8 cellular contexts compared by ENCODE assay signal in the genomic region with DNA sequence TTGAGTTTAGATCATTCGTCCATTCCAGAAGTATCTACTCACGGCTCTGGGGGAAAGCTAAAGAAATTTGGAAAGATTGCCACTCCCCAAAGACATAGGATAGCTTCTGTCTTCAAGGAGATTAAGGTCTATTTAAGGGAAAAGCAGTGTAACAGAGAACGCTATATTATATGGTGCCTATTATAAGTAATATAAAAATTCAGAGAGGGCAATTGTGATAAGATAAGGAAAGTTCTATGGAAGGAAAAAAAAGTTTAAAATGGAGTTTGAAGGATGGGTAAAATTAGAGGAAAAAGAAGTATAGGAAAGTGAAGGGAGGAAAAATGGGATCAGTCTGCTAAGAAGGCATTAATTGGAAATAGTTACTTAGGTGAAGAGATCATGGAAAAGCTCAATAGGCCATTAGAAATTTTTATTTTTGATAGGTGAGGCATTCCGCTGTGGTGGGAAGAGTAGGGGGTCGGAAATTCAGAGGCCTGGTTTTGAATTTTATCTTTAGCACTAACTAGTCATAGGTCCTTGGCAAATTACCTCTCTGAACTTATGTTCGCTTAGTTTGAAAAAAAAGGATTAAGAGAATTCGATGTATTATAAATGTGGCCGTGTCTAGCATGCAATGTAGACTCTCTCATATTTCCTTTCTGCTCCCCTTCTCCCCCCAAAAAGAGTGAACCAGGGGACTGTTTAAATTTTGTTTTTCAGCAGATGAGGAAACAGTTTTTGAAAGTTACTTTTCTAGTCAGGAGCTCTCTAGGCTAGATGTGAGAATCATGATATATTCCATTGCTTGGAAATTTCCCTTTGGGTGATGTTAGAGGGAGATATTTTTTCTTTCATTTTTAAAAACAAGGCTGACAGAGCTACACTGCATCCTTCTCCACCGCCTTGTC. TPM values are rescaled to one million over a fixed set of nuclear protein-coding genes. Genes with fewer than 3 reads are reported as not detected.
DNase-seq lines count a peak whose midpoint lies in the region; ATAC-seq, FAIRE-seq and TF ChIP-seq lines count a peak whose summit lies in the region.

No MANE protein-coding gene starts in this region.

- peak overlapping the region; percentile 59 to 88 for H3K9ac ChIP-seq in kidney (ENCODE audit: low read length in 2 of 2)

- H3K27me3 Mint-ChIP-seq in activated CD4-positive, alpha-beta T cell treated with anti-CD3 and anti-CD28 coated beads, Interleukin-2, amount 10 ng/mL, durations not matched to agents 24 days and 14 days = no peaks in the 10 kb centered on the region
- peaks cover 2% of the 10 kb centered on the region for H3K27me3 Mint-ChIP-seq in activated naive CD8-positive, alpha-beta T cell treated with anti-CD3 and anti-CD28 coated beads, Interleukin-2, amount 10 ng/mL, durations not matched to agents 7 days and 5 days

- H3K9me3 ChIP-seq in kidney (ENCODE audit: control insufficient read depth in 1 of 2, low read length in 2 of 2) = no peaks in the 10 kb centered on the region
- no peaks in the 10 kb centered on the region for H3K9me3 ChIP-seq in testis

- peaks cover 0 to 8% of the 10 kb centered on the region in 2 donors for H3K4me1 ChIP-seq in kidney (ENCODE audit: control insufficient read depth in 1 of 2, insufficient read depth in 1 of 2, low read depth in 1 of 2, low read length in 2 of 2)
- peaks cover 11% of the 10 kb centered on the region for H3K4me1 ChIP-seq in testis

- TF ChIP-seq CTCF in kidney (IDR thresholded peaks at IDR 0.05; ENCODE audit: borderline replicate concordance, extremely low read depth, insufficient read depth) = no peak
- TF ChIP-seq CTCF in testis (IDR thresholded peaks at IDR 0.05) = no peak

- peak overlapping the region; percentile 97 for H3K27ac Mint-ChIP-seq in activated CD4-positive, alpha-beta T cell treated with anti-CD3 and anti-CD28 coated beads, Interleukin-2, amount 10 ng/mL, durations not matched to agents 24 days and 14 days
- peak overlapping the region; percentile 96 for H3K27ac Mint-ChIP-seq in activated naive CD8-positive, alpha-beta T cell treated with anti-CD3 and anti-CD28 coated beads, Interleukin-2, amount 10 ng/mL, durations not matched to agents 7 days and 5 days

- TF ChIP-seq POLR2A in testis (IDR thresholded peaks at IDR 0.05) = no peak

- peaks cover 25% of the 10 kb centered on the region for H3K4me1 Mint-ChIP-seq in activated CD4-positive, alpha-beta T cell treated with anti-CD3 and anti-CD28 coated beads, Interleukin-2, amount 10 ng/mL, durations not matched to agents 24 days and 14 days
- H3K4me1 Mint-ChIP-seq in activated naive CD8-positive, alpha-beta T cell treated with anti-CD3 and anti-CD28 coated beads, Interleukin-2, amount 10 ng/mL, durations not matched to agents 7 days and 5 days = peaks cover 41% of the 10 kb centered on the region

- POLR2A ChIA-PET in activated naive CD8-positive, alpha-beta T cell treated with anti-CD3 and anti-CD28 coated beads, Interleukin-2, amount 10 ng/mL, durations not matched to agents 7 days and 5 days (lab: Charles Lee) = interaction anchor here (0.7 to 4.9 kb wide), 10 partner anchors 11 to 458 kb away, joined by 3 to 37 read pairs (median 6); a partner anchor contains a TSS

- H3K9me3 Mint-ChIP-seq in activated CD4-positive, alpha-beta T cell treated with anti-CD3 and anti-CD28 coated beads, Interleukin-2, amount 10 ng/mL, durations not matched to agents 24 days and 14 days = no peaks in the 10 kb centered on the region
- no peaks in the 10 kb centered on the region for H3K9me3 Mint-ChIP-seq in activated naive CD8-positive, alpha-beta T cell treated with anti-CD3 and anti-CD28 coated beads, Interleukin-2, amount 10 ng/mL, durations not matched to agents 7 days and 5 days

- H3K27ac ChIP-seq in kidney (ENCODE audit: low read depth in 2 of 2, low read length in 2 of 2) = peak overlapping the region in 1 of 2 donors; percentile 71
- peak overlapping the region; percentile 67 to 79 for H3K27ac ChIP-seq in testis

- peak overlapping the region; percentile 97 for H3K4me3 Mint-ChIP-seq in activated CD4-positive, alpha-beta T cell treated with anti-CD3 and anti-CD28 coated beads, Interleukin-2, amount 10 ng/mL, durations not matched to agents 24 days and 14 days
- peak overlapping the region; percentile 95 for H3K4me3 Mint-ChIP-seq in activated naive CD8-positive, alpha-beta T cell treated with anti-CD3 and anti-CD28 coated beads, Interleukin-2, amount 10 ng/mL, durations not matched to agents 7 days and 5 days

- H3K36me3 Mint-ChIP-seq in activated CD4-positive, alpha-beta T cell treated with anti-CD3 and anti-CD28 coated beads, Interleukin-2, amount 10 ng/mL, durations not matched to agents 24 days and 14 days (ENCODE audit: low read depth) = peaks cover 14% of the 10 kb centered on the region
- peaks cover 13% of the 10 kb centered on the region for H3K36me3 Mint-ChIP-seq in activated naive CD8-positive, alpha-beta T cell treated with anti-CD3 and anti-CD28 coated beads, Interleukin-2, amount 10 ng/mL, durations not matched to agents 7 days and 5 days

- ATAC-seq in activated naive CD8-positive, alpha-beta T cell treated with anti-CD3 and anti-CD28 coated beads, Interleukin-2, amount 10 ng/mL, durations not matched to agents 7 days and 5 days (ENCODE audit: low read depth) = no peak
- no peak for ATAC-seq in GM21381 (IDR thresholded peaks at IDR 0.05; ENCODE audit: unreplicated experiment)

- H3K27me3 ChIP-seq in testis = no peaks in the 10 kb centered on the region

- no peak for FAIRE-seq in kidney (lab: Jason Lieb, UNC)

- DNase-seq in activated CD4-positive, alpha-beta T cell treated with anti-CD3 and anti-CD28 coated beads, Interleukin-2, amount 10 ng/mL, durations not matched to agents 24 days and 14 days = peak; percentile 52
- no peak for DNase-seq in activated CD4-positive, alpha-beta T cell treated with anti-CD3 and anti-CD28 coated beads, Interleukin-2, amount 50 U/mL, for 4 hours
- no peak for DNase-seq in activated naive CD8-positive, alpha-beta T cell treated with anti-CD3 and anti-CD28 coated beads, Interleukin-2, amount 10 ng/mL, durations not matched to agents 7 days and 5 days
- no peak for DNase-seq in kidney
- DNase-seq in testis = no peak
- DNase-seq in NCI-H1436 (lab: John Stamatoyannopoulos, UW) = no peak
- DNase-seq in cortex of kidney (lab: John Stamatoyannopoulos, UW) = no peak

- WGBS in testis, 2 donors = 50 to 56% methylated on average over 9 of the region's 9 CpGs

- H3K4me3 ChIP-seq in kidney (ENCODE audit: low read length in 2 of 2) (peak overlapping the region; percentile 77 to 93), testis (peak overlapping the region; percentile 85 to 89)

- no peaks in the 10 kb centered on the region for H3K36me3 ChIP-seq in kidney (ENCODE audit: control insufficient read depth in 1 of 2, insufficient read depth in 2 of 2, low read length in 2 of 2)
- no peaks in the 10 kb centered on the region for H3K36me3 ChIP-seq in testis (ENCODE audit: low read depth, missing control alignments)

- intact Hi-C loops in activated CD4-positive, alpha-beta T cell treated with anti-CD3 and anti-CD28 coated beads, Interleukin-2, amount 10 ng/mL, durations not matched to agents 24 days and 14 days (cut with micrococcal nuclease) = loop anchor here (1.0 kb wide), 1 partner anchor 14 kb away; no protein-coding TSS in a partner anchor
- intact Hi-C loops in kidney (cut with DNase I) (no loop called here), testis (cut with DNase I; ENCODE audit: low total_unique reads) (no loop called here)

RNA-seq across cellular contexts. Expression of a gene that starts 0.9 kb away (rescaled TPM):
- total RNA-seq in activated CD4-positive, alpha-beta T cell treated with anti-CD3 and anti-CD28 coated beads, Interleukin-2, amount 10 ng/mL, durations not matched to agents 24 days and 14 days = 95.4 and 101 TPM in 2 replicates
- total RNA-seq in activated naive CD8-positive, alpha-beta T cell treated with anti-CD3 and anti-CD28 coated beads, Interleukin-2, amount 10 ng/mL, durations not matched to agents 7 days and 5 days = 100 to 1,000 TPM; 113 to 114 TPM
- total RNA-seq in kidney (78.2 TPM), testis (10 to 100 TPM; 74.6 to 99.8 TPM)
- polyA plus RNA-seq in kidney (ENCODE audit: insufficient read depth, low read depth, low replicate concordance) (18.2 TPM), testis (ENCODE audit: insufficient read depth, low read depth, low replicate concordance) (85.8 TPM)

RNA-seq across cellular contexts. Expression of a gene that starts 19.2 kb away (rescaled TPM):
- total RNA-seq in activated CD4-positive, alpha-beta T cell treated with anti-CD3 and anti-CD28 coated beads, Interleukin-2, amount 10 ng/mL, durations not matched to agents 24 days and 14 days = not detected in 2 replicates
- not detected for total RNA-seq in activated naive CD8-positive, alpha-beta T cell treated with anti-CD3 and anti-CD28 coated beads, Interleukin-2, amount 10 ng/mL, durations not matched to agents 7 days and 5 days
- not detected for total RNA-seq in kidney
- polyA plus RNA-seq in kidney (ENCODE audit: insufficient read depth, low read depth, low replicate concordance) = 1.0 TPM
- total RNA-seq in testis = 1 to 10 TPM; 7.6 to 7.9 TPM
- 19.3 TPM for polyA plus RNA-seq in testis (ENCODE audit: insufficient read depth, low read depth, low replicate concordance)
